Comparison of ENCODE assay signal across 17 cellular contexts in genomic region chr2:70528276-70528675, GRCh38.
DNase-seq lines count a peak whose midpoint lies in the region; ATAC-seq and TF ChIP-seq lines count a peak whose summit lies in the region.
"Had no signal": no experiment of that assay in that cellular context is flagged by ENCODE, and none has a peak within 500 bp of the region (broad histone marks: within the 10 kb centered on the region; RNA-seq: fewer than 3 reads in every experiment).

No MANE protein-coding gene starts in this region.

- H3K36me3 Mint-ChIP-seq in nephron (ENCODE audit: low read depth) = no peaks in the 10 kb centered on the region
- H3K36me3 Mint-ChIP-seq: CD8-positive, alpha-beta memory T cell had no signal

- peak overlapping the region in 2 of 3 experiments; percentile 56 to 73 for H3K27ac Mint-ChIP-seq in nephron
- H3K27ac Mint-ChIP-seq: CD4-positive, alpha-beta T cell; CD8-positive, alpha-beta memory T cell; HFFc6 had no signal

- no peak overlapping the region for H3K4me3 Mint-ChIP-seq in nephron
- H3K4me3 Mint-ChIP-seq: CD14-positive monocyte; CD4-positive, alpha-beta T cell; CD8-positive, alpha-beta memory T cell; HFFc6 had no signal

- POLR2A ChIA-PET in RWPE1 (lab: Yijun Ruan, JAX; ENCODE audit: low non-redundant PET) = no interaction called here

- H3K4me1 Mint-ChIP-seq in nephron = peaks cover 15% of the 10 kb centered on the region

- H3K27ac ChIP-seq in RWPE1 (peak overlapping the region; percentile 34; the same call in 1 of the 2 replicates), epithelial cell of prostate (peak overlapping the region; percentile 100)

- peaks cover 19% of the 10 kb centered on the region for H3K27me3 Mint-ChIP-seq in nephron (ENCODE audit: low read depth)
- H3K27me3 Mint-ChIP-seq: CD4-positive, alpha-beta T cell had no signal

- no peaks in the 10 kb centered on the region for H3K9me3 Mint-ChIP-seq in nephron
- H3K9me3 Mint-ChIP-seq: CD4-positive, alpha-beta T cell; HFFc6 had no signal

- DNase-seq in RWPE1 (ENCODE audit: low spot score) = no peak
- no peak for DNase-seq in epithelial cell of prostate (ENCODE audit: low read depth, low spot score)
- no peak for DNase-seq in NK-92 treated with Interleukin-12 subunit alpha and Interleukin-12 subunit beta, amount 100 ng/mL, for 24 hours (lab: John Stamatoyannopoulos, UW)
- DNase-seq in SW480 (ENCODE audit: low spot score) = no peak
- no peak for DNase-seq in T-helper 9 cell
- DNase-seq: AML-193; BE2C; CD4-positive, alpha-beta T cell; CD8-positive, alpha-beta memory T cell; DMS53; DMS79 treated with DMSO at 0.1 percent for 48 hours; GF-D8; GOT3 had no signal

- no peak for ATAC-seq in HG03457 (IDR thresholded peaks at IDR 0.05; ENCODE audit: unreplicated experiment)

- CTCF ChIA-PET in RWPE1 (lab: Yijun Ruan, JAX) = no interaction called here

- TF ChIP-seq CTCF in RWPE1 (conservative IDR thresholded peaks at IDR 0.05; ENCODE audit: low read depth) = no peak
- TF ChIP-seq CTCF in nephron (IDR thresholded peaks at IDR 0.05; ENCODE audit: unreplicated experiment in 3 of 3) = no peak
